32 cellular contexts compared by ENCODE assay signal in the genomic region with DNA sequence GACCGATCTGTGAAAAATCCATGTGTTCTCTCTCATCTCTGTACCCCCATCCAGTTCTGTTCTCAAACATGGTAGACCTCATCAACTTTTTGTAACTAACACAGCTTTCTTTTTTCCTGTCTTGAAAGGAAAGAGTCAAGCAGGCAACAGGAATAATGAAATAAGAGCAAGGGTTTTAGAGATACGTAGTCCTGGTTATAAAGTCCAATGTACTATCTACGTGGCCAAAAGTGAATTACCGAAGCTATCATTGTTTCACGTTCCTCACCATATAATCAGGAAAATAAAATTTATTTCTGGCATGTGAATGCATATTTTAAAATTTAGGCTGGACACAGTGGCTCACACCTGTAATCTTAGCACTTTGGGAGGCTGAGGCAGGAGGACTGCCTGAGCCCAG.
"Had no signal": no experiment of that assay in that cellular context is flagged by ENCODE, and none has a peak within 500 bp of the region (broad histone marks: within the 10 kb centered on the region; RNA-seq: fewer than 3 reads in every experiment).

No MANE protein-coding gene starts in this region.

- H3K27ac ChIP-seq: adrenal gland, body of pancreas, brain microvascular endothelial cell, breast epithelium had no signal

- H3K27me3 ChIP-seq: adrenal gland, body of pancreas, brain microvascular endothelial cell, breast epithelium had no signal

- H3K4me1 ChIP-seq: adrenal gland, body of pancreas, breast epithelium had no signal

- ATAC-seq: activated CD8-positive, alpha-beta T cell treated with anti-CD3 and anti-CD28 coated beads for 36 hours; activated naive CD4-positive, alpha-beta T cell treated with anti-CD3 and anti-CD28 coated beads, Interleukin-2, amount 50 U/mL, for 72 hours; activated T-cell treated with anti-CD3 and anti-CD28 coated beads, Interleukin-2, amount 50 U/mL, for 4 hours; activated T-cell treated with anti-CD3 and anti-CD28 coated beads, Interleukin-2, amount 50 U/mL, for 72 hours; activated T-helper 17 cell treated with anti-CD3 and anti-CD28 coated beads, Interleukin-2, amount 50 U/mL, for 72 hours; body of pancreas had no signal

- H3K36me3 ChIP-seq: adrenal gland, brain microvascular endothelial cell, breast epithelium had no signal

- H3K4me3 ChIP-seq: adrenal gland, body of pancreas, breast epithelium had no signal

- DNase-seq: activated B cell treated with CpG ODN at 0.5 μM for 24 hours; activated CD4-positive, alpha-beta memory T cell treated with anti-CD3 and anti-CD28 coated beads for 36 hours; activated CD4-positive, alpha-beta T cell treated with anti-CD3 and anti-CD28 coated beads for 4 hours; activated CD4-positive, alpha-beta T cell treated with anti-CD3 and anti-CD28 coated beads, Interleukin-2, amount 10 ng/mL, durations not matched to agents 24 days and 14 days; activated CD4-positive, alpha-beta T cell treated with anti-CD3 and anti-CD28 coated beads, Interleukin-2, amount 50 U/mL, for 1 hour; activated CD4-positive, alpha-beta T cell treated with anti-CD3 and anti-CD28 coated beads, Interleukin-2, amount 50 U/mL, for 4 hours; activated CD4-positive, CD25-positive, alpha-beta regulatory T cell treated with anti-CD3 and anti-CD28 coated beads, Interleukin-2, amount 50 U/mL, for 72 hours; activated CD8-positive, alpha-beta memory T cell treated with anti-CD3 and anti-CD28 coated beads, Interleukin-2, amount 50 U/mL, for 4 hours; activated CD8-positive, alpha-beta T cell treated with anti-CD3 and anti-CD28 coated beads for 36 hours; activated effector memory CD4-positive, alpha-beta T cell treated with anti-CD3 and anti-CD28 coated beads, Interleukin-2, amount 50 U/mL, for 16 hours; activated gamma-delta T cell treated with Interleukin-2 at 50 U/mL for 16 hours; activated naive CD4-positive, alpha-beta T cell; activated naive CD4-positive, alpha-beta T cell treated with anti-CD3 and anti-CD28 coated beads for 36 hours; activated naive CD4-positive, alpha-beta T cell treated with anti-CD3 and anti-CD28 coated beads, Interleukin-2, amount 50 U/mL, for 16 hours; activated naive CD8-positive, alpha-beta T cell treated with anti-CD3 and anti-CD28 coated beads for 36 hours; activated T-cell treated with anti-CD3 and anti-CD28 coated beads for 4 hours; activated T-cell treated with anti-CD3 and anti-CD28 coated beads, Interleukin-2, amount 50 U/mL, for 1 hour; activated T-cell treated with anti-CD3 and anti-CD28 coated beads, Interleukin-2, amount 50 U/mL, for 4 hours; activated T-cell treated with anti-CD3 and anti-CD28 coated beads, Interleukin-2, amount 50 U/mL, for 72 hours; adrenal gland; amniotic stem cell; aorta; body of pancreas; brain microvascular endothelial cell; central memory CD4-positive, alpha-beta T cell; SW 1271; T-helper 1 cell; T-helper 2 cell; T-helper 9 cell had no signal

- H3K9me3 ChIP-seq: adrenal gland, body of pancreas, breast epithelium had no signal
